1 cellular context compared by ENCODE assay signal in the genomic region with DNA sequence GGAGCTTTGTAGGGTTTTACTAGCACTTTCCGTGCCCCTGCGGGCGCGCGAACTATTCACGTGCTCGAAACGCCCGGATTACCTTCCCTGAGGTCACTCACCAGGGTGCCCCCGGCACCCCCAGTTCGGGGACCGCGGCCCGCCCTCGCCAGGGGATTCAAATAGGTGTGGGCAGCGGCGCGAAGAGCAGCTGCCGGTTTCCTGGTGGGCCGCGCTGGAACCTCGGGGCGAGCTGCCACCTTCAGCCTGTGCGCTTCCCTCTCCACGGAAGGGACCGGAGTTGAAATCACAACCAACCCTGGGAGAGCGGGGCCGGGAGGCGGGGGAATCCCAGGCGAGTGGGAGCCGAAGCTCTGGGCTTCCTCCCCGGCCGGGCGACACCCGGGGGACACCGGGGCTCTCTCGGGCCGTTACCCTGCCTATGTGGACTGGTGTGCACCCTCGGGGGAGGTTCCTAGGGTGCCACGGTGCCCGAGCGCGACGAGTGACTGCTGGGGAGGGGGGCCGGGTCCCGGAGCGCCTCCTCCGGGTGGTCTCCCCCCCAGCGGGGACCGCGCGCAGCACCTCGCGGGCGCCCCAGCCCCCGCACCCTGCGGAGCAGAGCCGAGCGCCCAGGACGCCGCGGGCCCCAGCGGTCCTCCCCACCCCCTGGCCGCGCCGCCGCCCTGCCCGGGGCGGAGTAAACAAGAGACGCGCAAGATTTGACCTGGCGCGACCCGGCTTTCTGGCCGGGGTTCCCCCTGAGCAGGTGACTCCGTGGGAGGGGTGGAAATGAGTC.
TF ChIP-seq lines count a peak whose summit lies in the region.

No MANE protein-coding gene starts in this region.

TF ChIP-seq in K562, 482 proteins besides CTCF, POLR2A, EP300 and RAD21 (continued from another document):
- TF ChIP-seq, protein P1, sequence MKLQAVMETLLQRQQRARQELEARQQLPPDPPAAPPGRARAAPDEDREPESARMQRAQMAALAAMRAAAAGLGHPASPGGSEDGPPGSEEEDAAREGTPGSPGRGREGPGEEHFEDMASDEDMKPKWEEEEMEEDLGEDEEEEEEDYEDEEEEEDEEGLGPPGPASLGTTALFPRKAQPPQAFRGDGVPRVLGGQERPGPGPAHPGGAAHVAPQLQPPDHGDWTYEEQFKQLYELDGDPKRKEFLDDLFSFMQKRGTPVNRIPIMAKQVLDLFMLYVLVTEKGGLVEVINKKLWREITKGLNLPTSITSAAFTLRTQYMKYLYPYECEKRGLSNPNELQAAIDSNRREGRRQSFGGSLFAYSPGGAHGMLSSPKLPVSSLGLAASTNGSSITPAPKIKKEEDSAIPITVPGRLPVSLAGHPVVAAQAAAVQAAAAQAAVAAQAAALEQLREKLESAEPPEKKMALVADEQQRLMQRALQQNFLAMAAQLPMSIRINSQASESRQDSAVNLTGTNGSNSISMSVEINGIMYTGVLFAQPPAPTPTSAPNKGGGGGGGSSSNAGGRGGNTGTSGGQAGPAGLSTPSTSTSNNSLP (IDR thresholded peaks at IDR 0.05; ENCODE audit: borderline replicate concordance, low read depth, low read length), result no peak
- TF ChIP-seq MAZ (CRISPR knock-in tag; conservative IDR thresholded peaks at IDR 0.05 in 1 of 2, IDR thresholded peaks at IDR 0.05 in 1 of 2), result peak in 1 of 2 experiments; percentile 74; a peak in 2 of 4 replicates
- TF ChIP-seq, protein P2, sequence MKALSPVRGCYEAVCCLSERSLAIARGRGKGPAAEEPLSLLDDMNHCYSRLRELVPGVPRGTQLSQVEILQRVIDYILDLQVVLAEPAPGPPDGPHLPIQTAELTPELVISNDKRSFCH (CRISPR knock-in tag; IDR thresholded peaks at IDR 0.05), result no peak
- TF ChIP-seq, protein P2 (tag; IDR thresholded peaks at IDR 0.05), result 0 out of 2 replicates have a peak, but pooled peaks have one; percentile 39
